12 cellular contexts compared by ENCODE assay signal in the genomic region with DNA sequence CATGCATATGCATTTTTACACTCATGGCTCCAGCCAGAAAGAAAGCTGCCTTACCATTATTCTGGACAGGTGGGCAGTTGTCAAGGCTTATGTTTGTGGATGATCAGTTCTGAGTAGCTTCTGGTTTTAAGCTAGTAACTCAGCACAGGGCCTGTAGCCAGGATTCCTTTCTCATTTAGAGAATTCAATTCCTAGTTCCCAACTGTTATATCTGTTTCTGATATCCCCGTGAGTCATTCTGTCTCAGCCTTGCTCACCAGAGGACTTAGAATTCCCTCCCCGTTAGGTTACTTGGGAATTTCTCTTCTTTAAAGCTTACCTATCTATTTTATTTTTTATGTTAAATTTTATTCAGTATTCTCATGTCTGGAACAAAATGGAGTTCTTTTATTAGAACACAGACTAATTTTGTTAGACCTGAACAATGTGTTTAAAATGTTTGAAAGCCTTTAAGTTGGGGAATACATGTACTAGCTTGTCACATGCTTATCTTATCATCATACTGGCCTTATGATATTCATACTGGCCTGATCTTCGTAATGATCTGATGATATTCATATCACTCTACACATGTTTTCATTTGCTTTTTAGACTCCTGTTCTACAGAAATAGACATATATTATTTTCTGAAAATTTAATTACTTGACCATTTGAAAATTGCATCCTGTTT. TPM values are rescaled to one million over a fixed set of nuclear protein-coding genes. Genes with fewer than 3 reads are reported as not detected.
DNase-seq lines count a peak whose midpoint lies in the region; ATAC-seq, FAIRE-seq and TF ChIP-seq lines count a peak whose summit lies in the region.
"Had no signal": no experiment of that assay in that cellular context is flagged by ENCODE, and none has a peak within 500 bp of the region (broad histone marks: within the 10 kb centered on the region; RNA-seq: fewer than 3 reads in every experiment).

No MANE protein-coding gene starts in this region.

- H3K27me3 ChIP-seq in heart left ventricle (no peaks in the 10 kb centered on the region), smooth muscle cell (ENCODE audit: low read depth) (no peaks in the 10 kb centered on the region)

- H3K9me3 ChIP-seq in heart left ventricle (no peaks in the 10 kb centered on the region), smooth muscle cell (replicated peaks; ENCODE audit: low read depth) (no peaks in the 10 kb centered on the region)

- H3K79me2 ChIP-seq in smooth muscle cell (ENCODE audit: low read depth), result peaks cover 90% of the 10 kb centered on the region

- peak overlapping the region; percentile 7 for H3K4me2 ChIP-seq in smooth muscle cell

- intact Hi-C loops in heart left ventricle (cut with DNase I), result loop anchor here in 1 of 10 donors (5.0 kb wide), 1 partner anchor 33 kb away; no protein-coding TSS in a partner anchor

- H3K9ac ChIP-seq in smooth muscle cell (ENCODE audit: low read depth), result no peak overlapping the region

- in situ Hi-C loops in astrocyte of the spinal cord (cut with HindIII; ENCODE audit: low sequenced_read_pairs), result no loop called here

- peaks cover 0 to 5% (median 0%) of the 10 kb centered on the region in 9 donors for H3K36me3 ChIP-seq in heart left ventricle
- no peaks in the 10 kb centered on the region for H3K36me3 ChIP-seq in smooth muscle cell (ENCODE audit: low read depth)

- H2AFZ ChIP-seq in smooth muscle cell (ENCODE audit: low read depth), result no peak overlapping the region

- peak overlapping the region; percentile 66 for H3K27ac Mint-ChIP-seq in HFFc6
- H3K27ac Mint-ChIP-seq: activated B cell treated with CpG ODN at 0.5 μM for 24 hours had no signal

- peak; percentile 74 for DNase-seq in HFFc6
- peak; percentile 80 for DNase-seq in astrocyte of the spinal cord (ENCODE audit: low read depth, low spot score)
- no peak for DNase-seq in heart left ventricle
- DNase-seq in smooth muscle cell (lab: John Stamatoyannopoulos, UW; ENCODE audit: unreplicated experiment), result no peak
- no peak for DNase-seq in GM12891 (ENCODE audit: insufficient read length, low spot score)
- DNase-seq: activated B cell treated with CpG ODN at 0.5 μM for 24 hours; DND-41; NCI-H1436 treated with DMSO at 0.1 percent for 48 hours; stimulated activated naive CD4-positive, alpha-beta T cell had no signal

- TF ChIP-seq CTCF in HFFc6 (IDR thresholded peaks at IDR 0.05) (no peak), astrocyte of the spinal cord (IDR thresholded peaks at IDR 0.05; ENCODE audit: low read depth, low read length) (no peak), heart left ventricle (IDR thresholded peaks at IDR 0.05) (no peak), smooth muscle cell (IDR thresholded peaks at IDR 0.05; ENCODE audit: borderline replicate concordance, insufficient read depth, poor library complexity, severe bottlenecking) (no peak)

- H3F3A ChIP-seq in smooth muscle cell (ENCODE audit: low read depth), result peaks cover 5% of the 10 kb centered on the region

- WGBS in heart left ventricle, 4 donors, result 28 to 43% (median 29%) methylated on average over 2 to 3 of the region's 3 CpGs
- WGBS in smooth muscle cell (ENCODE audit: low lambda C conversion rate), result 28% methylated on average over 3 of the region's 3 CpGs

- TF ChIP-seq POLR2A in heart left ventricle (IDR thresholded peaks at IDR 0.05) (no peak), GM12891 (IDR thresholded peaks at IDR 0.05; ENCODE audit: low read depth, low read length) (no peak)

- peaks cover 85% of the 10 kb centered on the region for H4K20me1 ChIP-seq in smooth muscle cell (ENCODE audit: low read depth)

- FAIRE-seq in GM12891 (lab: Jason Lieb, UNC), result no peak
- FAIRE-seq: endometrium had no signal

- ATAC-seq in heart left ventricle (peak in 3 of 4 donors; percentile 43 to 48 (median 48)), GM18909 (IDR thresholded peaks at IDR 0.05; ENCODE audit: poor library complexity, unreplicated experiment) (no peak), GM21390 (IDR thresholded peaks at IDR 0.05; ENCODE audit: unreplicated experiment) (no peak)

- no peaks in the 10 kb centered on the region for H3K9me3 Mint-ChIP-seq in HFFc6
- H3K9me3 Mint-ChIP-seq: activated B cell treated with CpG ODN at 0.5 μM for 24 hours had no signal

- peaks cover 4 to 92% (median 64%) of the 10 kb centered on the region in 12 donors for H3K4me1 ChIP-seq in heart left ventricle
- peaks cover 9% of the 10 kb centered on the region for H3K4me1 ChIP-seq in smooth muscle cell (ENCODE audit: low read depth)

- H3K27ac ChIP-seq in heart left ventricle (peak overlapping the region; percentile 36 to 98 (median 64)), smooth muscle cell (ENCODE audit: low read depth) (peak overlapping the region; percentile 55)

- H3K36me3 Mint-ChIP-seq in HFFc6 (ENCODE audit: low read depth), result peaks cover 6% of the 10 kb centered on the region

- H3K4me3 ChIP-seq in astrocyte of the spinal cord (ENCODE audit: low read depth, low read length) (no peak overlapping the region), heart left ventricle (no peak overlapping the region), smooth muscle cell (no peak overlapping the region)

- H3K4me1 Mint-ChIP-seq in HFFc6 (ENCODE audit: low read depth), result peaks cover 77% of the 10 kb centered on the region

- H3K27me3 Mint-ChIP-seq in HFFc6 (ENCODE audit: insufficient read depth), result no peaks in the 10 kb centered on the region; the same call in none of the 2 replicates
- H3K27me3 Mint-ChIP-seq: activated B cell treated with CpG ODN at 0.5 μM for 24 hours had no signal

- H3K4me3 Mint-ChIP-seq in HFFc6, result no peak overlapping the region
- H3K4me3 Mint-ChIP-seq: activated B cell treated with CpG ODN at 0.5 μM for 24 hours had no signal

TF ChIP-seq in GM12891, 5 proteins besides CTCF, POLR2A, EP300 and RAD21:
- TF ChIP-seq PAX5 (IDR thresholded peaks at IDR 0.05; ENCODE audit: insufficient read depth, low read length, severe bottlenecking) (no peak), POLR2AphosphoS5 (IDR thresholded peaks at IDR 0.05; ENCODE audit: low read depth, low read length) (no peak), TAF1 (IDR thresholded peaks at IDR 0.05; ENCODE audit: low read depth, low read length) (no peak), SPI1 (IDR thresholded peaks at IDR 0.05; ENCODE audit: low read depth, low read length) (no peak), POU2F2 (IDR thresholded peaks at IDR 0.05; ENCODE audit: low read depth, low read length) (no peak)

RNA-seq across cellular contexts. Expression of a gene that starts 47.1 kb away (rescaled TPM):
- 100 to 1,000 TPM; 274 to 342 (median 322) TPM for total RNA-seq in HFFc6 (2021; fragmentation: NEBNext Ultra II Directional; extraction: Animal tissue kit (Norgen Biotek cat#: 25700))
- total RNA-seq in heart left ventricle (100 to 1,000 TPM; 373 to 748 (median 549) TPM), smooth muscle cell (182 and 189 TPM in 2 replicates)
- polyA plus RNA-seq in heart left ventricle (100 to 1,000 TPM; 179 to 396 TPM), smooth muscle cell (76.2 and 124 TPM in 2 replicates)
- 35.1 TPM for polyA plus RNA-seq in GM12891 (2012; ENCODE audit: low read depth, missing spikeins)

Comparison
In these comparisons a context has a peak if more than half of its experiments do, and no peak if none do; other contexts are left out.
1. DNase-seq: peak in HFFc6 (single experiment) and astrocyte of the spinal cord (single experiment); none in heart left ventricle (0 of 5), smooth muscle cell (single experiment) and GM12891 (single experiment).
2. ATAC-seq: peak in heart left ventricle (3 of 4); none in GM18909 (single experiment) and GM21390 (single experiment).